Comparison of ENCODE assay signal across 1 cellular context in the genomic region with DNA sequence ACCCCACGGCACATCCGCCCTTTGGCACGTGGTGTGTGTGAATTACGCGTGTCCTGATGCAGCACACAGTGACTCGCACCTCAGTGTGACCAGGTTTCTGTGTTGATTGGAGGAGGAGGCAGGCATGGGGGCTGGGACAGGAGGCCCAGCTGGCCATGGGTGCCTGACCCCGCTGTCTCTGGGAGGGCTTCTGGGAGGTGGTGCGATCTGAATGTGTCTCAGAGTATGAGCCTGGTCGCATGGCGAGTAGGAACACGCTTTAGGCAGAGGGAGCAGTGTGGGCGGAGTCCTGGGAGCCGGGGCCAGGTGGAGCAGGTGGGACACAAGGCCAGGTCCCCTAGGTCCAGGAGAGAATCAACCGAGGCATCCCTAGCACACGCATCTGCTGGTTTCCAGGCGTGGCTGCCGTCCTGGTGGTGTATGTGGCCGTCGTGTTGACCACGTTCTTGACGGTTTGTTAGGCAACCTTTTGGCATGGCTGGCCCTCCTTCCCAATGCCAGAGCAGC.
TF ChIP-seq lines count a peak whose summit lies in the region.

No MANE protein-coding gene starts in this region.

TF ChIP-seq in GM23338, 12 proteins besides CTCF, POLR2A, EP300 and RAD21 (continued from another document):
- TF ChIP-seq, protein P1, sequence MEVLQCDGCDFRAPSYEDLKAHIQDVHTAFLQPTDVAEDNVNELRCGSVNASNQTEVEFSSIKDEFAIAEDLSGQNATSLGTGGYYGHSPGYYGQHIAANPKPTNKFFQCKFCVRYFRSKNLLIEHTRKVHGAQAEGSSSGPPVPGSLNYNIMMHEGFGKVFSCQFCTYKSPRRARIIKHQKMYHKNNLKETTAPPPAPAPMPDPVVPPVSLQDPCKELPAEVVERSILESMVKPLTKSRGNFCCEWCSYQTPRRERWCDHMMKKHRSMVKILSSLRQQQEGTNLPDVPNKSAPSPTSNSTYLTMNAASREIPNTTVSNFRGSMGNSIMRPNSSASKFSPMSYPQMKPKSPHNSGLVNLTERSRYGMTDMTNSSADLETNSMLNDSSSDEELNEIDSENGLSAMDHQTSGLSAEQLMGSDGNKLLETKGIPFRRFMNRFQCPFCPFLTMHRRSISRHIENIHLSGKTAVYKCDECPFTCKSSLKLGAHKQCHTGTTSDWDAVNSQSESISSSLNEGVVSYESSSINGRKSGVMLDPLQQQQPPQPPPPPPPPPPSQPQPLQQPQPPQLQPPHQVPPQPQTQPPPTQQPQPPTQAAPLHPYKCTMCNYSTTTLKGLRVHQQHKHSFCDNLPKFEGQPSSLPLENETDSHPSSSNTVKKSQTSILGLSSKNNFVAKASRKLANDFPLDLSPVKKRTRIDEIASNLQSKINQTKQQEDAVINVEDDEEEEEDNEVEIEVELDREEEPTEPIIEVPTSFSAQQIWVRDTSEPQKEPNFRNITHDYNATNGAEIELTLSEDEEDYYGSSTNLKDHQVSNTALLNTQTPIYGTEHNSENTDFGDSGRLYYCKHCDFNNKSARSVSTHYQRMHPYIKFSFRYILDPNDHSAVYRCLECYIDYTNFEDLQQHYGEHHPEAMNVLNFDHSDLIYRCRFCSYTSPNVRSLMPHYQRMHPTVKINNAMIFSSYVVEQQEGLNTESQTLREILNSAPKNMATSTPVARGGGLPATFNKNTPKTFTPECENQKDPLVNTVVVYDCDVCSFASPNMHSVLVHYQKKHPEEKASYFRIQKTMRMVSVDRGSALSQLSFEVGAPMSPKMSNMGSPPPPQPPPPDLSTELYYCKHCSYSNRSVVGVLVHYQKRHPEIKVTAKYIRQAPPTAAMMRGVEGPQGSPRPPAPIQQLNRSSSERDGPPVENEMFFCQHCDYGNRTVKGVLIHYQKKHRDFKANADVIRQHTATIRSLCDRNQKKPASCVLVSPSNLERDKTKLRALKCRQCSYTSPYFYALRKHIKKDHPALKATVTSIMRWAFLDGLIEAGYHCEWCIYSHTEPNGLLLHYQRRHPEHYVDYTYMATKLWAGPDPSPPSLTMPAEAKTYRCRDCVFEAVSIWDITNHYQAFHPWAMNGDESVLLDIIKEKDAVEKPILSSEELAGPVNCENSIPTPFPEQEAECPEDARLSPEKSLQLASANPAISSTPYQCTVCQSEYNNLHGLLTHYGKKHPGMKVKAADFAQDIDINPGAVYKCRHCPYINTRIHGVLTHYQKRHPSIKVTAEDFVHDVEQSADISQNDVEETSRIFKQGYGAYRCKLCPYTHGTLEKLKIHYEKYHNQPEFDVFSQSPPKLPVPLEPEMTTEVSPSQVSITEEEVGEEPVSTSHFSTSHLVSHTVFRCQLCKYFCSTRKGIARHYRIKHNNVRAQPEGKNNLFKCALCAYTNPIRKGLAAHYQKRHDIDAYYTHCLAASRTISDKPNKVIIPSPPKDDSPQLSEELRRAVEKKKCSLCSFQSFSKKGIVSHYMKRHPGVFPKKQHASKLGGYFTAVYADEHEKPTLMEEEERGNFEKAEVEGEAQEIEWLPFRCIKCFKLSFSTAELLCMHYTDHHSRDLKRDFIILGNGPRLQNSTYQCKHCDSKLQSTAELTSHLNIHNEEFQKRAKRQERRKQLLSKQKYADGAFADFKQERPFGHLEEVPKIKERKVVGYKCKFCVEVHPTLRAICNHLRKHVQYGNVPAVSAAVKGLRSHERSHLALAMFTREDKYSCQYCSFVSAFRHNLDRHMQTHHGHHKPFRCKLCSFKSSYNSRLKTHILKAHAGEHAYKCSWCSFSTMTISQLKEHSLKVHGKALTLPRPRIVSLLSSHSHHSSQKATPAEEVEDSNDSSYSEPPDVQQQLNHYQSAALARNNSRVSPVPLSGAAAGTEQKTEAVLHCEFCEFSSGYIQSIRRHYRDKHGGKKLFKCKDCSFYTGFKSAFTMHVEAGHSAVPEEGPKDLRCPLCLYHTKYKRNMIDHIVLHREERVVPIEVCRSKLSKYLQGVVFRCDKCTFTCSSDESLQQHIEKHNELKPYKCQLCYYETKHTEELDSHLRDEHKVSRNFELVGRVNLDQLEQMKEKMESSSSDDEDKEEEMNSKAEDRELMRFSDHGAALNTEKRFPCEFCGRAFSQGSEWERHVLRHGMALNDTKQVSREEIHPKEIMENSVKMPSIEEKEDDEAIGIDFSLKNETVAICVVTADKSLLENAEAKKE (CRISPR knock-in tag; IDR thresholded peaks at IDR 0.05), result no peak
- no peak for TF ChIP-seq STAT1 (IDR thresholded peaks at IDR 0.05; ENCODE audit: unreplicated experiment)
- TF ChIP-seq CREB1 (CRISPR knock-in tag; IDR thresholded peaks at IDR 0.05; ENCODE audit: low read depth), result no peak
- TF ChIP-seq EZH2phosphoT487 (IDR thresholded peaks at IDR 0.05; ENCODE audit: unreplicated experiment), result no peak
- no peak for TF ChIP-seq POLR2AphosphoS5 (IDR thresholded peaks at IDR 0.05; ENCODE audit: low read depth)
- no peak for TF ChIP-seq JUNB (IDR thresholded peaks at IDR 0.05; ENCODE audit: unreplicated experiment)
- TF ChIP-seq ZNF114 (CRISPR knock-in tag; IDR thresholded peaks at IDR 0.05), result no peak
- TF ChIP-seq NANOG (IDR thresholded peaks at IDR 0.05; ENCODE audit: borderline replicate concordance), result no peak
- TF ChIP-seq ZNF331 (CRISPR knock-in tag; IDR thresholded peaks at IDR 0.05; ENCODE audit: low read depth), result no peak
- TF ChIP-seq EZH2 (IDR thresholded peaks at IDR 0.05; ENCODE audit: low read depth, unreplicated experiment), result no peak
